ENCODE assay signal across 8 cellular contexts in the genomic region with DNA sequence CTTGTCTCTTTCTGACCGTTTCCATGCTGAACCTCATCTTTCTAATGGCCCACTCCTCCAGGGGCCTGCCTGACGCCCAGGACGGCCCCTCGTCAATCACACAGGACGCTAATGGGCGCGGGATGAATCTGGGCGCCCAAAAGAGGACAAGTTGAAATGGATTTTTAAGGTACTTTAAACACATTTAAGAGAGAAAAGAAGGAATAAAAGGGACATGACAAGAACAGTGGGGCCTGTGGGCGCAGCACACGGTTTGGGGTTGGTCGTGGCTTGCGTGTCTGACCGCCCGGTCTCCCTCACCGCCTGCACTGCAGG. TPM values are rescaled to one million over a fixed set of nuclear protein-coding genes. Genes with fewer than 3 reads are reported as not detected.
A peak's percentile ranks its signal among the peaks of the same experiment; 100 is the strongest.
DNase-seq lines count a peak whose midpoint lies in the region; ATAC-seq and TF ChIP-seq lines count a peak whose summit lies in the region.

No MANE protein-coding gene starts in this region.

- ATAC-seq in HG02884 (IDR thresholded peaks at IDR 0.05; ENCODE audit: unreplicated experiment) = no peak

- H2BK15ac ChIP-seq in neuronal stem cell (ENCODE audit: low read length) = no peak overlapping the region

- H3K4ac ChIP-seq in neuronal stem cell (ENCODE audit: low read length) = no peak overlapping the region

- no peak overlapping the region for H4K8ac ChIP-seq in neuronal stem cell (ENCODE audit: low read depth, low read length)

- TF ChIP-seq CTCF in GM12875 (IDR thresholded peaks at IDR 0.05; ENCODE audit: borderline replicate concordance, insufficient read depth, low read depth, low read length) (no peak), KMS-11 (conservative IDR thresholded peaks at IDR 0.05; ENCODE audit: low read depth, low read length) (no peak)

- no peaks in the 10 kb centered on the region for H4K20me1 ChIP-seq in KMS-11 (ENCODE audit: insufficient read depth)

- H3K4me1 ChIP-seq in KMS-11 (ENCODE audit: low read depth, poor library complexity, severe bottlenecking) (peaks cover 4% of the 10 kb centered on the region), endocrine pancreas (ENCODE audit: control insufficient read depth, insufficient read depth, low read length) (no peaks in the 10 kb centered on the region), neuronal stem cell (ENCODE audit: control insufficient read depth in 2 of 2, insufficient read depth in 1 of 2, low read depth in 1 of 2, low read length in 2 of 2) (peaks cover 7% of the 10 kb centered on the region in 2 donors)

- no peak overlapping the region for H3K14ac ChIP-seq in neuronal stem cell (ENCODE audit: low read length)

- peak overlapping the region; percentile 15; the same call in 1 of the 2 replicates for H3K9ac ChIP-seq in KMS-11
- peak overlapping the region; percentile 57 for H3K9ac ChIP-seq in endocrine pancreas (ENCODE audit: control insufficient read depth, insufficient read depth, low read length)
- peak overlapping the region; percentile 96 for H3K9ac ChIP-seq in neuronal stem cell (ENCODE audit: low read depth, low read length, poor library complexity)

- peaks cover 13% of the 10 kb centered on the region for H3K79me1 ChIP-seq in neuronal stem cell (ENCODE audit: low read depth, low read length)

- H2AFZ ChIP-seq in KMS-11 (ENCODE audit: low read depth) (peak overlapping the region; percentile 98), neuronal stem cell (ENCODE audit: low read length) (peak overlapping the region; percentile 99)

- H4K91ac ChIP-seq in neuronal stem cell (ENCODE audit: low read depth, low read length, poor library complexity) = no peak overlapping the region

- no peak overlapping the region for H2AK5ac ChIP-seq in neuronal stem cell (ENCODE audit: low read depth, low read length)

- peak overlapping the region; percentile 21 for H3K23ac ChIP-seq in neuronal stem cell (ENCODE audit: low read depth, low read length, poor library complexity)

- peak overlapping the region; percentile 89 for H3K18ac ChIP-seq in neuronal stem cell (ENCODE audit: low read length)

- no peak overlapping the region for H2BK5ac ChIP-seq in neuronal stem cell (ENCODE audit: low read length)

- peak overlapping the region; percentile 82 for H3K4me2 ChIP-seq in KMS-11
- peak overlapping the region; percentile 69 for H3K4me2 ChIP-seq in neuronal stem cell (ENCODE audit: insufficient read depth, low read length, poor library complexity, severe bottlenecking)

- no peak overlapping the region for H2BK120ac ChIP-seq in neuronal stem cell (ENCODE audit: low read depth, low read length)

- peaks cover 13% of the 10 kb centered on the region; the same call in 1 of the 2 replicates for H3K79me2 ChIP-seq in KMS-11 (ENCODE audit: insufficient read depth, low read depth)

- H3K27me3 ChIP-seq in KMS-11 (ENCODE audit: insufficient read depth, low read depth) = no peaks in the 10 kb centered on the region
- H3K27me3 ChIP-seq in endocrine pancreas (ENCODE audit: control insufficient read depth, insufficient read depth, low read length) = no peaks in the 10 kb centered on the region
- peaks cover 0 to under 1% (median 0%) of the 10 kb centered on the region in 3 experiments for H3K27me3 ChIP-seq in neuronal stem cell (ENCODE audit: control insufficient read depth in 3 of 3, insufficient read depth in 3 of 3, low read depth in 1 of 3, low read length in 3 of 3)

- no peaks in the 10 kb centered on the region for H3K36me3 ChIP-seq in KMS-11 (ENCODE audit: insufficient read depth)
- no peaks in the 10 kb centered on the region for H3K36me3 ChIP-seq in endocrine pancreas (ENCODE audit: control insufficient read depth, insufficient read depth, low read length)
- H3K36me3 ChIP-seq in neuronal stem cell (replicated peaks in 1 of 2; ENCODE audit: control insufficient read depth in 2 of 2, insufficient read depth in 2 of 2, low read length in 2 of 2) = peaks cover 4 to 8% of the 10 kb centered on the region in 2 donors

- H3K4me3 ChIP-seq in GM12875 (ENCODE audit: low read depth, low read length) (peak overlapping the region; percentile 63), KMS-11 (IDR thresholded peaks at IDR 0.05; ENCODE audit: insufficient read depth, low read depth, low read length) (peak overlapping the region; percentile 29), endocrine pancreas (ENCODE audit: control insufficient read depth, insufficient read depth, low read length) (peak overlapping the region; percentile 20), neuronal stem cell (ENCODE audit: low read length in 2 of 2) (peak overlapping the region; percentile 89 to 97)

- no peak for DNase-seq in neuronal stem cell (ENCODE audit: low spot score)
- no peak for DNase-seq in LoVo (ENCODE audit: low spot score)
- DNase-seq in Ammon's horn (ENCODE audit: low spot score) = no peak
- no peak for DNase-seq in NK-92 treated with Interleukin-12 subunit alpha and Interleukin-12 subunit beta, amount 100 ng/mL, for 24 hours (lab: John Stamatoyannopoulos, UW)

- WGBS in neuronal stem cell (ENCODE audit: extremely low coverage in 2 of 2, insufficient read length in 2 of 2, insufficient replicate concordance in 1 of 2), 2 donors = no CpG with 5 or more reads among the region's 15 CpGs

- H2BK12ac ChIP-seq in neuronal stem cell (ENCODE audit: low read length) = no peak overlapping the region

- H3K9me3 ChIP-seq in endocrine pancreas (ENCODE audit: control insufficient read depth, low read length) = no peaks in the 10 kb centered on the region
- peaks cover 11 to 16% of the 10 kb centered on the region in 2 donors for H3K9me3 ChIP-seq in neuronal stem cell (replicated peaks in 1 of 2; ENCODE audit: control insufficient read depth in 2 of 2, insufficient read depth in 1 of 2, low read depth in 1 of 2, low read length in 2 of 2)

- H3K27ac ChIP-seq in KMS-11 (no peak overlapping the region), neuronal stem cell (replicated peaks; ENCODE audit: low read length) (no peak overlapping the region)

RNA-seq across cellular contexts. Expression of gene UBE2F, which starts 0.6 kb away (rescaled TPM):
- 35.5 TPM for polyA plus RNA-seq in neuronal stem cell (2013, experiment 1 of 2)
- polyA plus RNA-seq in neuronal stem cell (2013, experiment 2 of 2) = 36.1 TPM

Comparison
In these comparisons a context has a peak if more than half of its experiments do, and no peak if none do; other contexts are left out.
1. H3K4me3 ChIP-seq: peak in every context shown above with its lines; median percentile 93 in neuronal stem cell; 63 in GM12875; 29 in KMS-11; 20 in endocrine pancreas.
2. H3K9ac ChIP-seq: peak in every context shown above with its lines; median percentile 96 in neuronal stem cell; 57 in endocrine pancreas; 15 in KMS-11.